28 cellular contexts compared by ENCODE assay signal in genomic region chr6:102799051-102799450, GRCh38.
A peak's percentile ranks its signal among the peaks of the same experiment; 100 is the strongest.
DNase-seq lines count a peak whose midpoint lies in the region; ATAC-seq and TF ChIP-seq lines count a peak whose summit lies in the region.
"Had no signal": no experiment of that assay in that cellular context is flagged by ENCODE, and none has a peak within 500 bp of the region (broad histone marks: within the 10 kb centered on the region; RNA-seq: fewer than 3 reads in every experiment).

No MANE protein-coding gene starts in this region.

- H3K27ac ChIP-seq in HUES48 (ENCODE audit: low read depth, low read length) (no peak overlapping the region), mesendoderm (ENCODE audit: low read depth, low read length) (no peak overlapping the region), smooth muscle cell (ENCODE audit: low read depth) (no peak overlapping the region)
- H3K27ac ChIP-seq: GM23248, left ventricle myocardium inferior had no signal

- H3K4ac ChIP-seq in mesendoderm (ENCODE audit: low read depth, low read length) = no peak overlapping the region

- H3K18ac ChIP-seq in mesendoderm (ENCODE audit: low read length) = no peak overlapping the region

- no peak overlapping the region for H4K8ac ChIP-seq in mesendoderm (ENCODE audit: low read depth, low read length)

- H3K9me3 ChIP-seq in HUES48 (ENCODE audit: control insufficient read depth, insufficient read depth, low read length) (no peaks in the 10 kb centered on the region), smooth muscle cell (replicated peaks; ENCODE audit: low read depth) (no peaks in the 10 kb centered on the region)

- H3K79me1 ChIP-seq in mesendoderm (ENCODE audit: low read length) = no peaks in the 10 kb centered on the region

- DNase-seq in glutamatergic neuron (no peak), mesendoderm (no peak), smooth muscle cell (lab: John Stamatoyannopoulos, UW; ENCODE audit: unreplicated experiment) (no peak), NCI-H1436 (lab: John Stamatoyannopoulos, UW) (no peak), T-cell (no peak), NCI-H1092 (lab: John Stamatoyannopoulos, UW) (no peak)
- DNase-seq: activated CD8-positive, alpha-beta T cell treated with anti-CD3 and anti-CD28 coated beads, Interleukin-2, amount 10 ng/mL, durations not matched to agents 7 days and 5 days; activated naive CD4-positive, alpha-beta T cell treated with anti-CD3 and anti-CD28 coated beads, Interleukin-2, amount 50 U/mL, for 16 hours; AML-193; CD4-positive, alpha-beta T cell; cerebellar nuclear complex; DMS79 treated with DMSO at 0.1 percent for 48 hours; foreskin melanocyte; GF-D8; GM23248; left ventricle myocardium inferior; MM.1S; NCI-H1436 treated with DMSO at 0.1 percent for 48 hours; nucleus accumbens; SHP77; stimulated activated CD4-positive, alpha-beta T cell treated with anti-CD3 and anti-CD28 coated beads, Interleukin-15, amount 100 ng/mL, for 24 hours had no signal

- H3K4me3 Mint-ChIP-seq in glutamatergic neuron (ENCODE audit: unreplicated experiment) = peak overlapping the region; percentile 73
- H3K4me3 Mint-ChIP-seq in T-cell = no peak overlapping the region
- H3K4me3 Mint-ChIP-seq: activated CD4-positive, alpha-beta T cell treated with anti-CD3 and anti-CD28 coated beads for 36 hours; activated CD8-positive, alpha-beta T cell treated with anti-CD3 and anti-CD28 coated beads, Interleukin-2, amount 10 ng/mL, durations not matched to agents 7 days and 5 days; activated T-helper 17 cell treated with anti-CD3 and anti-CD28 coated beads, Interleukin-2, amount 50 U/mL, for 72 hours; CD4-positive, alpha-beta T cell; stimulated activated effector memory CD8-positive, alpha-beta T cell treated with anti-CD3 and anti-CD28 coated beads, Interleukin-12 subunit alpha, Interleukin-12 subunit beta, amount 100 ng/mL, for 72 hours had no signal

- H3K79me2 ChIP-seq in mesendoderm (ENCODE audit: control insufficient read depth, insufficient read depth, low read length) = no peaks in the 10 kb centered on the region
- H3K79me2 ChIP-seq in smooth muscle cell (ENCODE audit: low read depth) = no peaks in the 10 kb centered on the region

- H3K36me3 Mint-ChIP-seq in glutamatergic neuron (ENCODE audit: unreplicated experiment) (no peaks in the 10 kb centered on the region), T-cell (no peaks in the 10 kb centered on the region)
- H3K36me3 Mint-ChIP-seq: brain; stimulated activated effector memory CD8-positive, alpha-beta T cell treated with anti-CD3 and anti-CD28 coated beads, Interleukin-12 subunit alpha, Interleukin-12 subunit beta, amount 100 ng/mL, for 72 hours had no signal

- H3K9ac ChIP-seq in HUES48 (ENCODE audit: low read depth, low read length) (peak overlapping the region; percentile 76; the same call in 1 of the 2 replicates), mesendoderm (ENCODE audit: low read length) (peak overlapping the region; percentile 38), smooth muscle cell (ENCODE audit: low read depth) (no peak overlapping the region)
- H3K9ac ChIP-seq: GM23248 had no signal

- H3K27ac Mint-ChIP-seq in glutamatergic neuron (ENCODE audit: unreplicated experiment) (peak overlapping the region; percentile 59), T-cell (no peak overlapping the region)
- H3K27ac Mint-ChIP-seq: activated CD4-positive, alpha-beta T cell treated with anti-CD3 and anti-CD28 coated beads for 36 hours; activated CD8-positive, alpha-beta T cell treated with anti-CD3 and anti-CD28 coated beads, Interleukin-2, amount 10 ng/mL, durations not matched to agents 7 days and 5 days; activated T-helper 17 cell treated with anti-CD3 and anti-CD28 coated beads, Interleukin-2, amount 50 U/mL, for 72 hours; CD4-positive, alpha-beta T cell; stimulated activated effector memory CD8-positive, alpha-beta T cell treated with anti-CD3 and anti-CD28 coated beads, Interleukin-12 subunit alpha, Interleukin-12 subunit beta, amount 100 ng/mL, for 72 hours had no signal

- no CpG with 5 or more reads among the region's 13 CpGs for WGBS in mesendoderm (ENCODE audit: extremely low coverage, insufficient coverage, low lambda C conversion rate)
- 70% methylated on average over 13 of the region's 13 CpGs for WGBS in smooth muscle cell (ENCODE audit: low lambda C conversion rate)

- peak overlapping the region; percentile 73 for H3K56ac ChIP-seq in mesendoderm (ENCODE audit: low read length)

- TF ChIP-seq CTCF in glutamatergic neuron (IDR thresholded peaks at IDR 0.05; ENCODE audit: partially characterized antibody, unreplicated experiment) (no peak), smooth muscle cell (IDR thresholded peaks at IDR 0.05; ENCODE audit: borderline replicate concordance, insufficient read depth, poor library complexity, severe bottlenecking) (no peak)

- H2AK5ac ChIP-seq in mesendoderm (ENCODE audit: low read length) = no peak overlapping the region

- peak overlapping the region; percentile 85 for H3K4me3 ChIP-seq in HUES48 (ENCODE audit: low read depth, low read length)
- no peak overlapping the region for H3K4me3 ChIP-seq in mesendoderm (ENCODE audit: low read length)
- peak overlapping the region; percentile 48 for H3K4me3 ChIP-seq in smooth muscle cell
- H3K4me3 ChIP-seq: GM23248, left ventricle myocardium inferior had no signal

- H3K27me3 Mint-ChIP-seq in glutamatergic neuron (ENCODE audit: unreplicated experiment) = no peaks in the 10 kb centered on the region
- H3K27me3 Mint-ChIP-seq in T-cell = no peaks in the 10 kb centered on the region
- H3K27me3 Mint-ChIP-seq: activated CD4-positive, alpha-beta T cell treated with anti-CD3 and anti-CD28 coated beads for 36 hours; activated T-helper 17 cell treated with anti-CD3 and anti-CD28 coated beads, Interleukin-2, amount 50 U/mL, for 72 hours; brain; CD4-positive, alpha-beta T cell had no signal

- H3K4me1 Mint-ChIP-seq in glutamatergic neuron (ENCODE audit: low read depth, unreplicated experiment) (peaks cover 10% of the 10 kb centered on the region), T-cell (no peaks in the 10 kb centered on the region)
- H3K4me1 Mint-ChIP-seq: activated CD4-positive, alpha-beta T cell treated with anti-CD3 and anti-CD28 coated beads for 36 hours; activated T-helper 17 cell treated with anti-CD3 and anti-CD28 coated beads, Interleukin-2, amount 50 U/mL, for 72 hours; brain; stimulated activated effector memory CD8-positive, alpha-beta T cell treated with anti-CD3 and anti-CD28 coated beads, Interleukin-12 subunit alpha, Interleukin-12 subunit beta, amount 100 ng/mL, for 72 hours had no signal

- H4K20me1 ChIP-seq in smooth muscle cell (ENCODE audit: low read depth) = no peaks in the 10 kb centered on the region

- CTCF ChIA-PET in T-cell (lab: Charles Lee) = no interaction called here

- H2BK5ac ChIP-seq in mesendoderm (ENCODE audit: low read length) = no peak overlapping the region

- no peak overlapping the region for H2BK15ac ChIP-seq in mesendoderm (replicated peaks; ENCODE audit: low read depth)

- H3K9me3 Mint-ChIP-seq in glutamatergic neuron (ENCODE audit: unreplicated experiment) (no peaks in the 10 kb centered on the region), T-cell (peaks cover 0 to 7% (median 2%) of the 10 kb centered on the region in 3 donors)
- H3K9me3 Mint-ChIP-seq: activated T-helper 17 cell treated with anti-CD3 and anti-CD28 coated beads, Interleukin-2, amount 50 U/mL, for 72 hours had no signal

- H3K4me1 ChIP-seq in HUES48 (ENCODE audit: control insufficient read depth, insufficient read depth, low read length) (peaks cover 4% of the 10 kb centered on the region; the same call in 1 of the 2 replicates), mesendoderm (ENCODE audit: control insufficient read depth, low read depth, low read length) (no peaks in the 10 kb centered on the region), smooth muscle cell (ENCODE audit: low read depth) (no peaks in the 10 kb centered on the region)
- H3K4me1 ChIP-seq: left ventricle myocardium inferior had no signal

- POLR2A ChIA-PET in T-cell (lab: Charles Lee) = no interaction called here

- no peak overlapping the region for H2BK120ac ChIP-seq in mesendoderm (ENCODE audit: low read depth, low read length)

- H3K4me2 ChIP-seq in mesendoderm (ENCODE audit: low read length) (no peak overlapping the region), smooth muscle cell (peak overlapping the region; percentile 82)

- H3K27me3 ChIP-seq in HUES48 (ENCODE audit: control insufficient read depth, insufficient read depth, low read length) (no peaks in the 10 kb centered on the region), mesendoderm (ENCODE audit: insufficient read depth, low read length, poor library complexity) (no peaks in the 10 kb centered on the region), smooth muscle cell (ENCODE audit: low read depth) (no peaks in the 10 kb centered on the region)

- ATAC-seq in T-cell (replicated peaks in 1 of 4) (no peak), HG02763 (IDR thresholded peaks at IDR 0.05; ENCODE audit: unreplicated experiment) (no peak)
- ATAC-seq: activated CD4-positive, alpha-beta T cell treated with anti-CD3 and anti-CD28 coated beads for 36 hours; activated CD8-positive, alpha-beta T cell treated with anti-CD3 and anti-CD28 coated beads, Interleukin-2, amount 10 ng/mL, durations not matched to agents 7 days and 5 days; activated T-helper 17 cell treated with anti-CD3 and anti-CD28 coated beads, Interleukin-2, amount 50 U/mL, for 72 hours; Panc1 had no signal

- H3F3A ChIP-seq in smooth muscle cell (ENCODE audit: low read depth) = no peaks in the 10 kb centered on the region

- H3K36me3 ChIP-seq in HUES48 (ENCODE audit: control insufficient read depth, insufficient read depth, low read length) (no peaks in the 10 kb centered on the region), mesendoderm (ENCODE audit: control insufficient read depth, insufficient read depth, low read length) (no peaks in the 10 kb centered on the region), smooth muscle cell (ENCODE audit: low read depth) (no peaks in the 10 kb centered on the region)
- H3K36me3 ChIP-seq: left ventricle myocardium inferior had no signal

- H3K23ac ChIP-seq in mesendoderm (ENCODE audit: low read length) = no peak overlapping the region

- H4K5ac ChIP-seq in mesendoderm (ENCODE audit: low read length) = no peak overlapping the region

- H2AFZ ChIP-seq in smooth muscle cell (ENCODE audit: low read depth) = peak overlapping the region; percentile 91
- H2AFZ ChIP-seq: GM23248 had no signal
